8 cellular contexts compared by ENCODE assay signal in the genomic region with DNA sequence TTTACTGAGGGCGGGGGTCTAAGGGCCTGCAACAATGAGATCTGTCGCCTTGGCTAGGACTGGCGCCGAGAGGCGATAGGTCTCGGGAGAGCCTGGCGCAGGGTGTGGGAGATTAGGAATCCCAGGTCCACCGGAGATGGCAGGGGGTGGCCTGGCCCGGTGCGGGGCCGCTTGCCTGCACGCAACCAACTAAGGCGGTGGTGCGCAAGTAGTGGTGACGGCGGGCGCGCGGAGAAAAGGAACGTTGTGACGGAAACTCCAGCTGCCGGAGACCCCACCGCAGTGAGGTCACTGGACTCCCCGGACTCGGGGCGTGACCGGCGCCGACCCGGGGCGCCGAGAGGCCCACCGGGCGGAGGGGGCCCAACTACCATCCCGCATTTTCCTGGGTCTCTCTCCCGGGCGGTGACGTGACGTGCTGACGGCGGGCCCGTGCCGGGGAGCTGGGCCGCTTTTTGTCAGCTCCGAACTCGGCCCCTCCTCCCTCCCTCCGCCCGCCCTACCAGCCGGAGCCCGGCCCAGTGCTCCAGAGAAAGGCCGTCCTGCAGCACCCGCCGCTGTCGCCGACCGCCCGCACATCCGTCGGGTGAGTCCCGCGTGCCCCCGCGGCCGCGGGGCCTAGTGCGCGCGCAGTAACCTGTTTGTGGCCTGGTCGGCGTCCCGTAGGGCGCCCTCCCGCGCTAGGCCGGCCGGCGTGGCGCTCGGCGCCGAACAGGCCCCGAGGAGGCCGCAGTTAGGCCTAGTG. TPM values are rescaled to one million over a fixed set of nuclear protein-coding genes. Genes with fewer than 3 reads are reported as not detected.
A peak's percentile ranks its signal among the peaks of the same experiment; 100 is the strongest.
DNase-seq lines count a peak whose midpoint lies in the region; ATAC-seq, FAIRE-seq and TF ChIP-seq lines count a peak whose summit lies in the region.

A gene (plus strand): TSS at position 521 of the 745 bp plus-strand sequence. CDS start 18,556 bp downstream, outside the sequence.

- no TSS peak for BruUV-seq in Caco-2 (replicated peaks; lab: Mats Ljungman, UMichigan)

- TF ChIP-seq POLR2A in A549 (IDR thresholded peaks at IDR 0.05; ENCODE audit: low read length) = no peak

- peak within 1 kb of the TSS; percentile 77 for H2AFZ ChIP-seq in astrocyte (ENCODE audit: low read depth, low read length)
- H2AFZ ChIP-seq in Karpas-422 (ENCODE audit: low read length) = no peak within 1 kb of the TSS

- H3K27me3 Mint-ChIP-seq in astrocyte (ENCODE audit: low read depth, unreplicated experiment) (no peaks in the 10 kb centered on the region), Caco-2 (ENCODE audit: insufficient read depth, unreplicated experiment) (no peaks in the 10 kb centered on the region)

- H3K4me1 Mint-ChIP-seq in astrocyte (ENCODE audit: low read depth, unreplicated experiment) (peaks cover 19% of the 10 kb centered on the region), Caco-2 (ENCODE audit: low read depth, unreplicated experiment) (no peaks in the 10 kb centered on the region)

- H3K9me3 Mint-ChIP-seq in astrocyte (ENCODE audit: unreplicated experiment) (no peaks in the 10 kb centered on the region), Caco-2 (ENCODE audit: unreplicated experiment) (no peaks in the 10 kb centered on the region)

- WGBS in A549 (ENCODE audit: missing lambda C conversion rate) = 6% methylated on average over 2 of the region's 83 CpGs

- CTCF ChIA-PET in A549 (lab: Yijun Ruan, JAX) = no interaction called here
- CTCF ChIA-PET in Caco-2 (lab: Charles Lee) = no interaction called here

- POLR2A ChIA-PET in A549 (lab: Yijun Ruan, JAX) (no interaction called here), Caco-2 (lab: Charles Lee) (no interaction called here)

- FAIRE-seq in A549 (lab: Jason Lieb, UNC) (no peak), astrocyte (lab: Jason Lieb, UNC) (no peak)

- H3K4me1 ChIP-seq in A549 = 0 out of 3 replicates have a peak, but pooled peaks cover 9% of the 10 kb centered on the region
- H3K4me1 ChIP-seq in NT2/D1 (ENCODE audit: insufficient read depth, insufficient read length) = no peaks in the 10 kb centered on the region
- peaks cover 2% of the 10 kb centered on the region for H3K4me1 ChIP-seq in astrocyte (ENCODE audit: insufficient read depth, low read length)
- no peaks in the 10 kb centered on the region for H3K4me1 ChIP-seq in mucosa of stomach (ENCODE audit: control insufficient read depth, insufficient read depth, low read length)
- no peaks in the 10 kb centered on the region for H3K4me1 ChIP-seq in Caco-2
- no peaks in the 10 kb centered on the region for H3K4me1 ChIP-seq in Karpas-422 (ENCODE audit: low read length)

- H3K36me3 ChIP-seq in NT2/D1 (ENCODE audit: insufficient read depth, insufficient read length, low read length) = no peaks in the 10 kb centered on the region
- H3K36me3 ChIP-seq in astrocyte (ENCODE audit: insufficient read depth, low read length) = no peaks in the 10 kb centered on the region
- H3K36me3 ChIP-seq in mucosa of stomach (ENCODE audit: control insufficient read depth, insufficient read depth, low read length) = no peaks in the 10 kb centered on the region
- H3K36me3 ChIP-seq in Caco-2 (ENCODE audit: control insufficient read depth, insufficient read depth, low read length) = no peaks in the 10 kb centered on the region
- H3K36me3 ChIP-seq in Karpas-422 (ENCODE audit: insufficient read depth, low read length) = no peaks in the 10 kb centered on the region

- H3K27me3 ChIP-seq in NT2/D1 (ENCODE audit: insufficient read depth, insufficient read length) = no peaks in the 10 kb centered on the region
- H3K27me3 ChIP-seq in astrocyte (ENCODE audit: insufficient read depth, low read length) = no peaks in the 10 kb centered on the region
- no peaks in the 10 kb centered on the region for H3K27me3 ChIP-seq in mucosa of stomach (ENCODE audit: control insufficient read depth, insufficient read depth, low read length)
- no peaks in the 10 kb centered on the region for H3K27me3 ChIP-seq in Caco-2 (replicated peaks; ENCODE audit: control insufficient read depth, insufficient read depth, low read length)
- H3K27me3 ChIP-seq in Karpas-422 (ENCODE audit: low read length) = no peaks in the 10 kb centered on the region

- H4K20me1 ChIP-seq in astrocyte (ENCODE audit: insufficient read depth, low read length) (peaks cover 30% of the 10 kb centered on the region), Karpas-422 (ENCODE audit: insufficient read depth, low read depth, low read length) (no peaks in the 10 kb centered on the region)

- H3K9me3 ChIP-seq in A549 (no peaks in the 10 kb centered on the region), NT2/D1 (ENCODE audit: insufficient read depth, low read length) (no peaks in the 10 kb centered on the region), astrocyte (ENCODE audit: insufficient read depth, low read depth, low read length) (no peaks in the 10 kb centered on the region), mucosa of stomach (ENCODE audit: control insufficient read depth, low read length) (no peaks in the 10 kb centered on the region), Caco-2 (no peaks in the 10 kb centered on the region), Karpas-422 (ENCODE audit: low read length) (no peaks in the 10 kb centered on the region)

- TF ChIP-seq CTCF in A549 (IDR thresholded peaks at IDR 0.05) (no peak), astrocyte (IDR thresholded peaks at IDR 0.05; ENCODE audit: insufficient read depth, low read depth, low read length) (no peak), Caco-2 (IDR thresholded peaks at IDR 0.05; ENCODE audit: insufficient read depth in 1 of 2, low read depth in 1 of 2, low read length in 1 of 2, severe bottlenecking in 1 of 2, unreplicated experiment in 1 of 2) (no peak)

- TF ChIP-seq EP300 in A549 (IDR thresholded peaks at IDR 0.05) = no peak

- H3K27ac Mint-ChIP-seq in astrocyte (ENCODE audit: unreplicated experiment) (peak within 1 kb of the TSS; percentile 98), Caco-2 (ENCODE audit: unreplicated experiment) (no peak within 1 kb of the TSS)

- intact Hi-C loops in Caco-2 (cut with micrococcal nuclease; ENCODE audit: unreplicated experiment) = no loop called here

- H3K4me2 ChIP-seq in A549 (peak within 1 kb of the TSS; percentile 84), astrocyte (ENCODE audit: low read length) (peak within 1 kb of the TSS; percentile 92), Karpas-422 (ENCODE audit: low read depth, low read length, poor library complexity, severe bottlenecking) (no peak within 1 kb of the TSS)

- H3K4me3 Mint-ChIP-seq in astrocyte (ENCODE audit: unreplicated experiment) (peak within 1 kb of the TSS; percentile 89), Caco-2 (ENCODE audit: unreplicated experiment) (no peak within 1 kb of the TSS)

- peak within 1 kb of the TSS; percentile 64 for H3K4me3 ChIP-seq in A549
- H3K4me3 ChIP-seq in NT2/D1 (ENCODE audit: insufficient read length, low read depth) = peak within 1 kb of the TSS; percentile 53
- H3K4me3 ChIP-seq in astrocyte (ENCODE audit: insufficient read depth, low read depth, low read length) = peak within 1 kb of the TSS; percentile 76
- H3K4me3 ChIP-seq in mucosa of stomach (ENCODE audit: low read length) = peak within 1 kb of the TSS; percentile 50
- no peak within 1 kb of the TSS for H3K4me3 ChIP-seq in Caco-2 (ENCODE audit: low read depth, low read length)
- H3K4me3 ChIP-seq in Karpas-422 (ENCODE audit: low read length) = no peak within 1 kb of the TSS

- H3K79me2 ChIP-seq in astrocyte (ENCODE audit: insufficient read depth, low read length) (peaks cover 49% of the 10 kb centered on the region), Karpas-422 (ENCODE audit: low read length) (no peaks in the 10 kb centered on the region)

- no peaks in the 10 kb centered on the region for H3K9me2 ChIP-seq in Karpas-422 (replicated peaks; ENCODE audit: insufficient read depth, low read length)

- DNase-seq in A549 (ENCODE audit: low read depth in 1 of 2, low spot score in 1 of 2) = peak; percentile 5 to 61
- DNase-seq in NT2/D1 (ENCODE audit: low read depth, low spot score) = no peak
- no peak for DNase-seq in astrocyte (ENCODE audit: low read depth)
- no peak for DNase-seq in Caco-2
- DNase-seq in Karpas-422 = no peak

- ATAC-seq in A549 = peak; percentile 77 to 85
- peak; percentile 29 for ATAC-seq in GM21737 (IDR thresholded peaks at IDR 0.05; ENCODE audit: unreplicated experiment)
- ATAC-seq in SK-N-SH treated with all-trans-retinoic acid at 6 μM for 48 hours = no peak

- no peaks in the 10 kb centered on the region for H3K36me3 Mint-ChIP-seq in astrocyte (ENCODE audit: low read depth, unreplicated experiment)
- H3K36me3 Mint-ChIP-seq in Caco-2 (ENCODE audit: insufficient read depth, unreplicated experiment) = no peaks in the 10 kb centered on the region

- H3K27ac ChIP-seq in A549 = peak within 1 kb of the TSS; percentile 97 to 99
- H3K27ac ChIP-seq in astrocyte (ENCODE audit: low read depth, low read length) = peak within 1 kb of the TSS; percentile 98
- no peak within 1 kb of the TSS for H3K27ac ChIP-seq in Karpas-422 (ENCODE audit: low read length)

- H3K9ac ChIP-seq in NT2/D1 (ENCODE audit: insufficient read length, low read depth) (peak within 1 kb of the TSS; percentile 93), astrocyte (ENCODE audit: low read length) (peak within 1 kb of the TSS; percentile 99), mucosa of stomach (ENCODE audit: low read length) (peak within 1 kb of the TSS; percentile 98), Karpas-422 (ENCODE audit: low read length) (no peak within 1 kb of the TSS)

- TF ChIP-seq RAD21 in A549 (conservative IDR thresholded peaks at IDR 0.05 in 1 of 2, IDR thresholded peaks at IDR 0.05 in 1 of 2) = no peak

TF ChIP-seq in A549, 52 proteins besides CTCF, POLR2A, EP300 and RAD21 (continues in another document):
- TF ChIP-seq NR3C1 (IDR thresholded peaks at IDR 0.05) = no peak
- TF ChIP-seq JUN (IDR thresholded peaks at IDR 0.05) = no peak
- no peak for TF ChIP-seq ZSCAN20 (CRISPR knock-in tag; IDR thresholded peaks at IDR 0.05)
- TF ChIP-seq FOXS1 (CRISPR knock-in tag; IDR thresholded peaks at IDR 0.05) = no peak

TF ChIP-seq in SK-N-SH treated with all-trans-retinoic acid at 6 μM for 48 hours, 23 proteins besides CTCF, POLR2A, EP300 and RAD21 (continues in another document):
- no peak for TF ChIP-seq RARB (CRISPR knock-in tag; IDR thresholded peaks at IDR 0.05)
- TF ChIP-seq TOX (CRISPR knock-in tag; IDR thresholded peaks at IDR 0.05; ENCODE audit: borderline replicate concordance) = no peak

RNA-seq across cellular contexts. Expression of the gene that starts here (rescaled TPM):
- 8.6 and 11.3 TPM in 2 replicates for polyA plus RNA-seq in A549 (2011; rRNA removed)
- 1.5 and 2.1 TPM in 2 replicates for polyA plus RNA-seq in A549 (2012; cell fraction: cytosol; rRNA removed)
- 1.7 TPM in 2 replicates for polyA plus RNA-seq in A549 (2012; cell fraction: nucleus; rRNA removed)
- polyA plus RNA-seq in A549 (2017; fragmentation: RNase III; extraction: RNeasy Plus Mini Kit Qiagen cat#74134 plus additional on column Dnase treatment) = 3.0 to 3.2 TPM (median 3.1 TPM) in 3 replicates
- polyA minus RNA-seq in A549 (2011; rRNA and poly(A)+ RNA removed) = 11.5 and 12.8 TPM in 2 replicates
- 12.9 and 16.8 TPM in 2 replicates for total RNA-seq in astrocyte
- not detected in 2 replicates for total RNA-seq in Caco-2 (2022)
- total RNA-seq in Karpas-422 (2014; rRNA removed; shearing (Covaris generic); ENCODE audit: low replicate concordance) = not detected in 2 replicates

Comparison
In these comparisons a context has a peak if more than half of its experiments do, and no peak if none do; other contexts are left out.
1. DNase-seq: peak in A549 (2 of 2); none in NT2/D1 (single experiment), astrocyte (single experiment), Caco-2 (0 of 2) and Karpas-422 (single experiment).
2. H3K4me3 ChIP-seq: peak in A549 (single experiment), NT2/D1 (single experiment), astrocyte (single experiment) and mucosa of stomach (single experiment); none in Caco-2 (single experiment) and Karpas-422 (single experiment).